ENCODE assay signal across 8 cellular contexts in genomic region chr19:30476997-30477396, GRCh38.
"Had no signal": no experiment of that assay in that cellular context is flagged by ENCODE, and none has a peak within 500 bp of the region (broad histone marks: within the 10 kb centered on the region; RNA-seq: fewer than 3 reads in every experiment).

No MANE protein-coding gene starts in this region.

- DNase-seq: GDM1, GF-D8 had no signal

- FAIRE-seq: G401.6, GM12878, GM12891, GM12892, GM18507, GM19239 had no signal

- ATAC-seq: GM12878 had no signal

- H3K4me3 ChIP-seq: GM12878 had no signal
